ENCODE assay signal across 3 cellular contexts in genomic region chr16:87908101-87908500, GRCh38.
TF ChIP-seq lines count a peak whose summit lies in the region.

No MANE protein-coding gene starts in this region.

TF ChIP-seq in A549, 52 proteins besides CTCF, POLR2A, EP300 and RAD21:
- TF ChIP-seq ZFP36 (IDR thresholded peaks at IDR 0.05; ENCODE audit: borderline replicate concordance, partially characterized antibody), result peak; percentile 54

TF ChIP-seq in K562, 482 proteins besides CTCF, POLR2A, EP300 and RAD21:
- TF ChIP-seq ADNP (tag; IDR thresholded peaks at IDR 0.05) (0 out of 2 replicates have a peak, but pooled peaks have one; percentile 16), HDAC2 (IDR thresholded peaks at IDR 0.05) (peak; percentile 31; the same call in 1 of the 2 replicates), KDM1A (IDR thresholded peaks at IDR 0.05) (0 out of 4 replicates have a peak, but pooled peaks of 1 of the 2 experiments have one; percentile 43), ZFP36 (IDR thresholded peaks at IDR 0.05; ENCODE audit: low read depth, low read length, partially characterized antibody) (peak; percentile 57), RBM25 (IDR thresholded peaks at IDR 0.05; ENCODE audit: low read depth, low read length, severe bottlenecking) (peak; percentile 70), BCOR (IDR thresholded peaks at IDR 0.05) (peak; percentile 81)
TF ChIP-seq in K562: peak in this region for 6; not testable (repeated sequence) for 476.

TF ChIP-seq in HepG2, 621 proteins besides CTCF, POLR2A, EP300 and RAD21:
- TF ChIP-seq ZMYM3 (CRISPR knock-in tag; IDR thresholded peaks at IDR 0.05), result peak; percentile 66
- peak; percentile 89 for TF ChIP-seq ZNF768 (CRISPR knock-in tag; IDR thresholded peaks at IDR 0.05)
TF ChIP-seq in HepG2: peak in this region for 2; not testable (repeated sequence) for 619.
